Comparison of ENCODE assay signal across 26 cellular contexts in genomic region chr10:96988421-96988820, GRCh38.
DNase-seq lines count a peak whose midpoint lies in the region; ATAC-seq and TF ChIP-seq lines count a peak whose summit lies in the region.
"Had no signal": no experiment of that assay in that cellular context is flagged by ENCODE, and none has a peak within 500 bp of the region (broad histone marks: within the 10 kb centered on the region; RNA-seq: fewer than 3 reads in every experiment).

No MANE protein-coding gene starts in this region.

- POLR2A ChIA-PET in HEK293 (lab: Yijun Ruan, JAX), result no interaction called here

- H3K27me3 ChIP-seq in vagina, result no peaks in the 10 kb centered on the region
- H3K27me3 ChIP-seq in heart right ventricle, result no peaks in the 10 kb centered on the region
- H3K27me3 ChIP-seq: BLaER1 treated with 17β-estradiol and CSF1 and Interleukin-3, amounts not matched to agents 10 nM and 100 nM; tibial artery had no signal

- DNase-seq in astrocyte of the hippocampus (ENCODE audit: low read depth, low spot score) (peak; percentile 38), left kidney (ENCODE audit: low read depth, low spot score) (peak; percentile 89), vagina (ENCODE audit: extremely low spot score in 2 of 2) (no peak), NCI-H128 (lab: John Stamatoyannopoulos, UW; ENCODE audit: unreplicated experiment) (no peak), heart right ventricle (no peak), putamen (ENCODE audit: low spot score) (no peak)
- DNase-seq: activated CD4-positive, alpha-beta T cell treated with anti-CD3 and anti-CD28 coated beads, Interleukin-2, amount 50 U/mL, for 48 hours; activated CD4-positive, CD25-positive, alpha-beta regulatory T cell treated with anti-CD3 and anti-CD28 coated beads, Interleukin-2, amount 50 U/mL, for 72 hours; activated naive CD4-positive, alpha-beta T cell treated with Interleukin-2 at 50 U/mL for 16 hours; activated T-cell treated with anti-CD3 and anti-CD28 coated beads, Interleukin-2, amount 50 U/mL, for 72 hours; DMS53; left ventricle myocardium superior; naive B cell; NCI-H1092 treated with DMSO at 0.1 percent for 48 hours; NCI-H187 treated with DMSO at 0.1 percent for 48 hours; NCI-H2171 treated with DMSO at 0.1 percent for 48 hours; NCI-H524 treated with DMSO at 0.1 percent for 48 hours; posterior cingulate gyrus; Right ventricle myocardium superior; stimulated activated CD4-positive, alpha-beta T cell treated with anti-CD3 and anti-CD28 coated beads, Interleukin-4, amount 100 ng/mL, for 24 hours; tibial artery had no signal

- intact Hi-C loops in vagina (cut with DNase I) (no loop called here), heart right ventricle (cut with DNase I) (no loop called here)

- H3K36me3 ChIP-seq in HEK293 (ENCODE audit: control insufficient read depth in 2 of 2, insufficient read depth in 1 of 2, low read length in 2 of 2) (no peaks in the 10 kb centered on the region), vagina (no peaks in the 10 kb centered on the region), heart right ventricle (no peaks in the 10 kb centered on the region)
- H3K36me3 ChIP-seq: tibial artery had no signal

- H3K4me3 ChIP-seq in HEK293 (ENCODE audit: low read depth, low read length) (no peak overlapping the region), vagina (no peak overlapping the region), heart right ventricle (no peak overlapping the region)
- H3K4me3 ChIP-seq: BLaER1 treated with 17β-estradiol and CSF1 and Interleukin-3, amounts not matched to agents 10 nM and 100 nM; GM23338; tibial artery had no signal

- H3K9me3 ChIP-seq in HEK293 (ENCODE audit: control insufficient read depth, insufficient read depth, low read depth, low read length) (no peaks in the 10 kb centered on the region), vagina (no peaks in the 10 kb centered on the region), heart right ventricle (no peaks in the 10 kb centered on the region)
- H3K9me3 ChIP-seq: BLaER1 treated with 17β-estradiol and CSF1 and Interleukin-3, amounts not matched to agents 10 nM and 100 nM; tibial artery had no signal

- ATAC-seq in heart right ventricle, result no peak
- ATAC-seq: activated T-cell treated with anti-CD3 and anti-CD28 coated beads, Interleukin-2, amount 50 U/mL, for 72 hours; GM23338; left ventricle myocardium superior; sciatic nerve; SK-N-SH treated with all-trans-retinoic acid at 6 μM for 48 hours had no signal

- CTCF ChIA-PET in HEK293 (lab: Yijun Ruan, JAX), result no interaction called here

- WGBS in heart right ventricle, 2 donors, result 60 to 70% methylated on average over 4 of the region's 4 CpGs

- no peak for TF ChIP-seq POLR2A in vagina (IDR thresholded peaks at IDR 0.05)

- no peaks in the 10 kb centered on the region for H3K4me1 ChIP-seq in HEK293 (ENCODE audit: control insufficient read depth, insufficient read depth, low read length)
- H3K4me1 ChIP-seq in vagina, result peaks cover 8% of the 10 kb centered on the region
- peaks cover 0 to 4% (median 0%) of the 10 kb centered on the region in 9 donors for H3K4me1 ChIP-seq in heart right ventricle

- H3K27ac ChIP-seq in HEK293 (ENCODE audit: extremely low read depth, low read depth, low read length) (no peak overlapping the region), vagina (peak overlapping the region; percentile 38), heart right ventricle (no peak overlapping the region)
- H3K27ac ChIP-seq: BLaER1 treated with 17β-estradiol and CSF1 and Interleukin-3, amounts not matched to agents 10 nM and 100 nM had no signal

- no peak for TF ChIP-seq CTCF in HEK293 (tag by site-specific recombination; IDR thresholded peaks at IDR 0.05)
- no peak for TF ChIP-seq CTCF in vagina (IDR thresholded peaks at IDR 0.05)
- no peak for TF ChIP-seq CTCF in heart right ventricle (IDR thresholded peaks at IDR 0.05)

TF ChIP-seq in HEK293, 187 proteins besides CTCF, POLR2A, EP300 and RAD21:
- TF ChIP-seq ZBTB17 (tag by site-specific recombination; IDR thresholded peaks at IDR 0.05) (0 out of 2 replicates have a peak, but pooled peaks have one; percentile 14), ZNF239 (tag by site-specific recombination; IDR thresholded peaks at IDR 0.05) (no peak), ZNF350 (tag by site-specific recombination; IDR thresholded peaks at IDR 0.05) (no peak), KLF7 (tag by site-specific recombination; IDR thresholded peaks at IDR 0.05; ENCODE audit: borderline replicate concordance) (no peak), ZNF155 (tag by site-specific recombination; IDR thresholded peaks at IDR 0.05) (no peak)

Comparison
In these comparisons a context has a peak if more than half of its experiments do, and no peak if none do; other contexts are left out.
1. DNase-seq: peak in astrocyte of the hippocampus (single experiment) and left kidney (single experiment); none in vagina (0 of 2), NCI-H128 (single experiment), heart right ventricle (0 of 2) and putamen (single experiment).